Comparison of ENCODE assay signal across 20 cellular contexts in the genomic region with DNA sequence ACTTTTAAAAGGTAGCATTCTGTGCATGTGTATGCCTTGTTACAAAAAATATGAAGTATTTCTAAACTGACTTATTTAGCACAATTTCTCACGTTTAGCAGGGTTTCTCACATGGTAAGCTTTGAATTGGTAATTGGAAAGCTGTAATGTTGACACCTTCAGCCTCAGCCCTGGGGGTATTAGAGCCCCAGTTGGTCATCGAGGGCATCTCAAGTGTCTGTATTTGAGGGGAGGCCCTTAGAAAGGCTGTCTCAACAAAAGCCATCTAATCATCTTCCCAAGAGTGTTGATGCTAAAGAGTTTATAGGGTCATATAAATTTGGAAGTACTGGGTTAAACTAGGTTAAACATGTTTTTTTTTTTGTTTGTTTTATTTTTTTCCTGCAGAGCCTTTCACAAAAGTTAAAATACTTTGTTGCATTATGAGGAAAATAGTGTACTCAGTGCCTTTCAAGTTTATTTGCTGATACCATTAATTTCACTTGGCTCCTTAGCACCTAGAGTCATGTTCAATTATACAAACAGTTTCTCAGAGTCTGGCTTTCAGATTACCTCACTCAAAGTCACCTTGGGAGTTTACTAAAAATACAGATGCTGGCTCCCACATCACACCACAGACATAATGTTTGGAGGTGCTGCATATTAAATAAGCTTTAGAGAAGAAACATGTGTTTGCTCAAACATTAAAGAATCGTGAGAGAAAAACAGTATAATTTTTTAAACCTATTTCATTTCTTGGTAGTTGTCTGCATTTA.
DNase-seq lines count a peak whose midpoint lies in the region; FAIRE-seq and TF ChIP-seq lines count a peak whose summit lies in the region.
"Had no signal": no experiment of that assay in that cellular context is flagged by ENCODE, and none has a peak within 500 bp of the region (broad histone marks: within the 10 kb centered on the region; RNA-seq: fewer than 3 reads in every experiment).

No MANE protein-coding gene starts in this region.

- H3K27me3 Mint-ChIP-seq in endodermal cell (ENCODE audit: insufficient read depth), result peaks cover 46% of the 10 kb centered on the region
- H3K27me3 Mint-ChIP-seq in mesothelial cell of epicardium (ENCODE audit: low read depth), result no peaks in the 10 kb centered on the region

- H3K27me3 ChIP-seq in endodermal cell (ENCODE audit: control insufficient read depth, insufficient read depth, low read length, poor library complexity, severe bottlenecking), result no peaks in the 10 kb centered on the region
- H3K27me3 ChIP-seq: adrenal gland, cardiac muscle cell had no signal

- peak overlapping the region; percentile 27; the same call in 1 of the 2 replicates for H3K27ac ChIP-seq in HEK293 (ENCODE audit: extremely low read depth, low read depth, low read length)
- H3K27ac ChIP-seq in endodermal cell (ENCODE audit: low read depth, low read length), result no peak overlapping the region
- H3K27ac ChIP-seq: adrenal gland, lower lobe of right lung, SK-N-MC had no signal

- H3K36me3 ChIP-seq in HEK293 (ENCODE audit: control insufficient read depth in 2 of 2, insufficient read depth in 1 of 2, low read length in 2 of 2) (no peaks in the 10 kb centered on the region), endodermal cell (ENCODE audit: control insufficient read depth, insufficient read depth, low read length) (no peaks in the 10 kb centered on the region)
- H3K36me3 ChIP-seq: adrenal gland, cardiac muscle cell, lower lobe of right lung had no signal

- H3K36me3 Mint-ChIP-seq in endodermal cell (ENCODE audit: low read depth) (no peaks in the 10 kb centered on the region), mesothelial cell of epicardium (peaks cover 21% of the 10 kb centered on the region)
- H3K36me3 Mint-ChIP-seq: naive B cell had no signal

- H3K4me3 Mint-ChIP-seq in endodermal cell, result no peak overlapping the region
- H3K4me3 Mint-ChIP-seq in mesothelial cell of epicardium, result no peak overlapping the region
- H3K4me3 Mint-ChIP-seq: naive B cell had no signal

- H3K4me3 ChIP-seq in HEK293 (ENCODE audit: low read depth, low read length) (no peak overlapping the region), endodermal cell (ENCODE audit: low read length) (no peak overlapping the region)
- H3K4me3 ChIP-seq: adrenal gland, cardiac muscle cell, lower lobe of right lung, SK-N-MC had no signal

- H3K9ac ChIP-seq in endodermal cell (ENCODE audit: extremely low read depth, low read length, poor library complexity, severe bottlenecking), result no peak overlapping the region

- peaks cover 41% of the 10 kb centered on the region for H3K4me1 ChIP-seq in HEK293 (ENCODE audit: control insufficient read depth, insufficient read depth, low read length)
- H3K4me1 ChIP-seq in endodermal cell (ENCODE audit: control insufficient read depth, insufficient read depth, low read length), result peaks cover 9% of the 10 kb centered on the region
- H3K4me1 ChIP-seq: adrenal gland had no signal

- H3K27ac Mint-ChIP-seq in endodermal cell, result no peak overlapping the region
- peak overlapping the region; percentile 73 for H3K27ac Mint-ChIP-seq in mesothelial cell of epicardium
- H3K27ac Mint-ChIP-seq: naive B cell had no signal

- in situ Hi-C loops in GM13977 (cut with MboI; ENCODE audit: low pct_unique_long_range_greater_than_20kb, low sequenced_read_pairs, unreplicated experiment), result no loop called here

- CTCF ChIA-PET in HEK293 (lab: Yijun Ruan, JAX), result no interaction called here

- TF ChIP-seq CTCF in D721Med (IDR thresholded peaks at IDR 0.05; ENCODE audit: insufficient read depth, missing control alignments) (no peak), HEK293 (tag by site-specific recombination; IDR thresholded peaks at IDR 0.05) (no peak), endodermal cell (conservative IDR thresholded peaks at IDR 0.05) (no peak), mesothelial cell of epicardium (IDR thresholded peaks at IDR 0.05; ENCODE audit: unreplicated experiment) (no peak), GM13977 (IDR thresholded peaks at IDR 0.05; ENCODE audit: extremely low read depth, insufficient read depth, missing control alignments) (no peak)

- DNase-seq in D721Med (ENCODE audit: insufficient read length, low spot score) (no peak), endodermal cell (peak; percentile 51), mesothelial cell of epicardium (ENCODE audit: low spot score in 2 of 2, unreplicated experiment in 2 of 2) (no peak), GM13977 (ENCODE audit: low spot score) (no peak), NCI-H524 treated with DMSO at 0.1 percent for 48 hours (lab: John Stamatoyannopoulos, UW) (no peak)
- no peak for DNase-seq in activated effector memory CD4-positive, alpha-beta T cell treated with anti-CD3 and anti-CD28 coated beads, Interleukin-2, amount 50 U/mL, for 16 hours
- DNase-seq: activated CD4-positive, alpha-beta T cell treated with anti-CD3 and anti-CD28 coated beads for 1 hour; adrenal gland; immature natural killer cell; Karpas-422; lower lobe of right lung; naive B cell; NCI-H1694 treated with DMSO at 0.1 percent for 48 hours; NCI-H446 treated with DMSO at 0.1 percent for 48 hours; PC-3; stimulated activated CD4-positive, alpha-beta T cell treated with anti-CD3 and anti-CD28 coated beads, Interleukin-4, amount 100 ng/mL, for 1 hour had no signal

- no peaks in the 10 kb centered on the region for H3K9me3 Mint-ChIP-seq in endodermal cell
- no peaks in the 10 kb centered on the region for H3K9me3 Mint-ChIP-seq in mesothelial cell of epicardium

- H3K4me1 Mint-ChIP-seq in endodermal cell (peaks cover 31% of the 10 kb centered on the region), mesothelial cell of epicardium (peaks cover 69% of the 10 kb centered on the region)
- H3K4me1 Mint-ChIP-seq: naive B cell had no signal

- POLR2A ChIA-PET in HEK293 (lab: Yijun Ruan, JAX), result interaction anchor here (0.5 to 0.7 kb wide), 3 partner anchors 15 to 519 kb away, joined by 3 to 4 read pairs (median 3); no protein-coding TSS in a partner anchor

- peak; percentile 69 for FAIRE-seq in D721Med (lab: Jason Lieb, UNC)
- FAIRE-seq: GM12891 had no signal

- H3K9me3 ChIP-seq in HEK293 (ENCODE audit: control insufficient read depth, insufficient read depth, low read depth, low read length) (no peaks in the 10 kb centered on the region), endodermal cell (ENCODE audit: control insufficient read depth, low read length) (no peaks in the 10 kb centered on the region)
- H3K9me3 ChIP-seq: adrenal gland, lower lobe of right lung had no signal

- 0 to 47% methylated on average over 1 to 3 of the region's 3 CpGs for WGBS in endodermal cell (ENCODE audit: insufficient coverage in 1 of 2, insufficient read length in 1 of 2), 2 experiments

TF ChIP-seq in HEK293, 187 proteins besides CTCF, POLR2A, EP300 and RAD21 (continues in another document):
- TF ChIP-seq ZNF843 (tag by site-specific recombination; IDR thresholded peaks at IDR 0.05) (peak; percentile 78), ZNF335 (tag by site-specific recombination; conservative IDR thresholded peaks at IDR 0.05) (peak; percentile 39; the same call in 1 of the 2 replicates), ZNF596 (tag by site-specific recombination; IDR thresholded peaks at IDR 0.05) (0 out of 2 replicates have a peak, but pooled peaks have one; percentile 16), GLI2 (tag by site-specific recombination; IDR thresholded peaks at IDR 0.05; ENCODE audit: borderline replicate concordance, low read depth) (no peak), ZNF146 (tag by site-specific recombination; IDR thresholded peaks at IDR 0.05) (no peak), ZNF654 (tag by site-specific recombination; IDR thresholded peaks at IDR 0.05; ENCODE audit: low read depth) (no peak; the same call in 1 of the 2 replicates), OSR2 (tag by site-specific recombination; IDR thresholded peaks at IDR 0.05) (peak; percentile 73), ZNF791 (tag by site-specific recombination; IDR thresholded peaks at IDR 0.05) (no peak), ZNF544 (tag by site-specific recombination; IDR thresholded peaks at IDR 0.05) (no peak)
- TF ChIP-seq, protein P1, sequence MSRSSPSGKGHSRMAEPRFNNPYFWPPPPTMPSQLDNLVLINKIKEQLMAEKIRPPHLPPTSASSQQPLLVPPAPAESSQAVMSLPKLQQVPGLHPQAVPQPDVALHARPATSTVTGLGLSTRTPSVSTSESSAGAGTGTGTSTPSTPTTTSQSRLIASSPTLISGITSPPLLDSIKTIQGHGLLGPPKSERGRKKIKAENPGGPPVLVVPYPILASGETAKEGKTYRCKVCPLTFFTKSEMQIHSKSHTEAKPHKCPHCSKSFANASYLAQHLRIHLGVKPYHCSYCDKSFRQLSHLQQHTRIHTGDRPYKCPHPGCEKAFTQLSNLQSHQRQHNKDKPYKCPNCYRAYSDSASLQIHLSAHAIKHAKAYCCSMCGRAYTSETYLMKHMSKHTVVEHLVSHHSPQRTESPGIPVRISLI (tag by site-specific recombination; IDR thresholded peaks at IDR 0.05), result peak; percentile 81
- TF ChIP-seq, protein P2, sequence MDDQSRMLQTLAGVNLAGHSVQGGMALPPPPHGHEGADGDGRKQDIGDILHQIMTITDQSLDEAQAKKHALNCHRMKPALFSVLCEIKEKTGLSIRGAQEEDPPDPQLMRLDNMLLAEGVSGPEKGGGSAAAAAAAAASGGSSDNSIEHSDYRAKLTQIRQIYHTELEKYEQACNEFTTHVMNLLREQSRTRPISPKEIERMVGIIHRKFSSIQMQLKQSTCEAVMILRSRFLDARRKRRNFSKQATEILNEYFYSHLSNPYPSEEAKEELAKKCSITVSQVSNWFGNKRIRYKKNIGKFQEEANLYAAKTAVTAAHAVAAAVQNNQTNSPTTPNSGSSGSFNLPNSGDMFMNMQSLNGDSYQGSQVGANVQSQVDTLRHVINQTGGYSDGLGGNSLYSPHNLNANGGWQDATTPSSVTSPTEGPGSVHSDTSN (CRISPR knock-in tag; IDR thresholded peaks at IDR 0.05), result no peak
